Comparison of ENCODE assay signal across 8 cellular contexts in the genomic region with DNA sequence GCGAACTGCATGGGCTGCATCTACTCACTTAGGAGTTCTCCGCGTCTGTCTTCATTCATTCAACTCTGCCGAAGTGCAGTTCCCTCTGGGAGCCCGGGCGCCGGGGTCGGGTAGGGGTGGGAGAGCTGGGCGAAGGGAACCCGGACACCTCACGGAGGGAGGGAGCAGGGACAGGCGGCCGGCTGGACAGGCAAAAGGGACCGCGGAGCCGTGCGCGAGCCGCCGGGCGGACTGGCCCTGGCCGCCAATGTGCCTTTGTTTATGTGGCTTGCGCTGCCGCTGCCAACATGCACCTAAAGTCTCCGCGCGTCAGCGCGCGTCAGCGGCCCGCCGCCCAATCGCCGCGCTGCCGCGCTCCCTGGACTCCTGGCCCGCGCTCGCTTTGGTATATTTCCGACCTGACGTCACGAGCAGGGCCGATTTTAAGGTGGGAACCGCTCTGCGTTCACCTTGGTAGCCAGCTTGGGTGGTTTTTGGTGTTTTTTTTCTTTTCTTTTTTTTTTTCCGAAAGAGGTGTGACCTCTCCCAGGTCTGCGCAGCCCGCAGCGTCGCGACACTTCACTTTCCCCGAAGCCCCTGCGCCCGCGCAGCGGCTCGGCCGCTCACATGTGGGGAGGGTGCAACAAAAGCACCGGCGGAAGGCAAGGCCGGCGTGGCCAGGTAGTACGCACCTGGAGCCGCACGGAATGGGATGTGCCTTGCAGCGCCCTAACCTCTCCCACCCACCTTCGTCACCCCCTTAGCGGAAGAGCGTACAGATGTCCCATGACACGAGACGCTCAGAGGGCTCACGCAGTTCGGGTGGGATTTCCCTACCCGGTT. TPM values are rescaled to one million over a fixed set of nuclear protein-coding genes. Genes with fewer than 3 reads are reported as not detected.
DNase-seq lines count a peak whose midpoint lies in the region; TF ChIP-seq lines count a peak whose summit lies in the region.

A gene (minus strand): TSS at position 270 of the 822 bp plus-strand sequence. CDS start 2,535 bp downstream, outside the sequence.

- H3K27me3 ChIP-seq in neural progenitor cell = peaks cover 62% of the 10 kb centered on the region

- H3K4me2 ChIP-seq in neural progenitor cell = peak within 1 kb of the TSS; percentile 99

- H3K4me1 Mint-ChIP-seq in neural progenitor cell = peaks cover 29% of the 10 kb centered on the region

- H3K27ac Mint-ChIP-seq in neural progenitor cell = peak within 1 kb of the TSS; percentile 37

- no peak within 1 kb of the TSS for H3K27ac ChIP-seq in neural progenitor cell

- peak within 1 kb of the TSS; percentile 57 to 63 for H3K4me3 ChIP-seq in foreskin fibroblast (ENCODE audit: low read depth in 1 of 2, low read length in 2 of 2)
- H3K4me3 ChIP-seq in neural progenitor cell = peak within 1 kb of the TSS; percentile 87

- DNase-seq in EH (ENCODE audit: low read depth) (peak; percentile 85), GOT3 (lab: John Stamatoyannopoulos, UW) (peak; percentile 40), LoVo (ENCODE audit: low spot score) (peak; percentile 93), SIG-M5 (lab: John Stamatoyannopoulos, UW) (peak; percentile 30), activated gamma-delta T cell treated with Interleukin-2 at 50 U/mL for 16 hours (peak; percentile 85), foreskin fibroblast (peak; percentile 87 to 95), neural progenitor cell (ENCODE audit: low spot score) (peak; percentile 90), stromal cell of bone marrow (ENCODE audit: low read depth) (peak; percentile 84)

- H3K4me3 Mint-ChIP-seq in neural progenitor cell = peak within 1 kb of the TSS; percentile 94

- no peak within 1 kb of the TSS for H3K9ac ChIP-seq in neural progenitor cell

- H3K9me3 ChIP-seq in neural progenitor cell (ENCODE audit: low read depth) = no peaks in the 10 kb centered on the region

- TF ChIP-seq CTCF in foreskin fibroblast (IDR thresholded peaks at IDR 0.05; ENCODE audit: low read depth, low read length) = no peak
- TF ChIP-seq CTCF in neural progenitor cell (IDR thresholded peaks at IDR 0.05) = no peak

- peak within 1 kb of the TSS; percentile 93 for H2AFZ ChIP-seq in neural progenitor cell (replicated peaks)

- H3F3A ChIP-seq in neural progenitor cell (ENCODE audit: low read depth) = peaks cover 25% of the 10 kb centered on the region

- peaks cover 11% of the 10 kb centered on the region for H3K36me3 Mint-ChIP-seq in neural progenitor cell

- peaks cover 3% of the 10 kb centered on the region for H3K9me3 Mint-ChIP-seq in neural progenitor cell

- H4K20me1 ChIP-seq in neural progenitor cell (ENCODE audit: low read depth) = peaks cover 6% of the 10 kb centered on the region

- peaks cover under 1% of the 10 kb centered on the region for H3K79me2 ChIP-seq in neural progenitor cell (ENCODE audit: low read depth)

- peaks cover 4% of the 10 kb centered on the region for H3K4me1 ChIP-seq in neural progenitor cell

- H3K27me3 Mint-ChIP-seq in neural progenitor cell (ENCODE audit: insufficient read depth, low read depth) = peaks cover 45% of the 10 kb centered on the region

- no peaks in the 10 kb centered on the region for H3K36me3 ChIP-seq in neural progenitor cell

RNA-seq across cellular contexts. Expression of the gene that starts here (rescaled TPM):
- total RNA-seq in neural progenitor cell (ENCODE audit: low replicate concordance) = 0.37 and 0.56 TPM in 2 replicates

Comparison
In these comparisons a context has a peak if more than half of its experiments do, and no peak if none do; other contexts are left out.
1. Peak in DNase-seq, H3K4me3 ChIP-seq and H3K4me2 ChIP-seq in neural progenitor cell; RNA of the gene not detected or under 1 TPM.
2. DNase-seq: peak in every context shown above with its lines; median percentile 93 in LoVo; 91 in foreskin fibroblast; 90 in neural progenitor cell; 85 in EH; 85 in activated gamma-delta T cell treated with Interleukin-2 at 50 U/mL for 16 hours; 84 in stromal cell of bone marrow; 40 in GOT3; 30 in SIG-M5.